8 cellular contexts compared by ENCODE assay signal in the genomic region with DNA sequence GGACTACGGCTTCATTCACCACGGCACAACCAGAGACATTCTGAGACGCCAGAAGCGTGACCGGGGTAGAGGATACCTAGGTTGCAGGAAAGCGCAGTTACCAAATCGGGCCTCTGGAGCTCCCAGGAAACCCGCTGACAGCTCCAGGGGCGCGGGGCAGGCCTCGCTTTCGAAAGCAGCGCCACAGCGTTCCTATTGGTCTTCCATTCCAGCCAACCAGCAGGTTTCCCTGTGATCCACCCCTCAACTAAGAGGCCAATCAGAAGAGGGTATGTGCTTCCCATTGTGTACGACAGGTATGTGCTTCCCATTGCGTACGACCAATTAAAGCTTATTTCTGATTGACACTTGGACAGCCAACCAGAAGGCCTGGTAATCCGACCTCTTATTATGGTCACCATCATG. TPM values are rescaled to one million over a fixed set of nuclear protein-coding genes. Genes with fewer than 3 reads are reported as not detected.
DNase-seq lines count a peak whose midpoint lies in the region; ATAC-seq and TF ChIP-seq lines count a peak whose summit lies in the region.

No MANE protein-coding gene starts in this region.

- H2BK12ac ChIP-seq in mesenchymal stem cell (ENCODE audit: low read length in 2 of 2): no peak overlapping the region

- peaks cover 0 to 4% (median 0%) of the 10 kb centered on the region in 5 experiments for H3K9me3 Mint-ChIP-seq in brain

- H2BK5ac ChIP-seq in mesenchymal stem cell (ENCODE audit: low read depth, low read length, poor library complexity, severe bottlenecking): no peak overlapping the region

- H3K27me3 ChIP-seq in mesenchymal stem cell (ENCODE audit: control insufficient read depth in 1 of 2, insufficient read depth in 1 of 2, low read length in 2 of 2): peaks cover 0 to 4% of the 10 kb centered on the region in 2 experiments
- no peaks in the 10 kb centered on the region for H3K27me3 ChIP-seq in SJCRH30

- H3K27ac ChIP-seq in mesenchymal stem cell (ENCODE audit: low read length, poor library complexity, severe bottlenecking) (no peak overlapping the region), SJCRH30 (no peak overlapping the region)

- ATAC-seq in GM18519 (IDR thresholded peaks at IDR 0.05; ENCODE audit: low FRiP score, unreplicated experiment) (peak; percentile 95), HG02884 (IDR thresholded peaks at IDR 0.05; ENCODE audit: unreplicated experiment) (peak; percentile 90), GM21526 (IDR thresholded peaks at IDR 0.05; ENCODE audit: low FRiP score, unreplicated experiment) (no peak), HG03457 (IDR thresholded peaks at IDR 0.05; ENCODE audit: unreplicated experiment) (no peak)

- TF ChIP-seq CTCF in brain (conservative IDR thresholded peaks at IDR 0.05): no peak

- peaks cover 2% of the 10 kb centered on the region for H3K79me1 ChIP-seq in mesenchymal stem cell (replicated peaks; ENCODE audit: low read length, poor library complexity, severe bottlenecking)

- no peak overlapping the region for H2AFZ ChIP-seq in mesenchymal stem cell (ENCODE audit: low read depth, low read length)

- H2AK5ac ChIP-seq in mesenchymal stem cell (ENCODE audit: low read length, severe bottlenecking): no peak overlapping the region

- H3K18ac ChIP-seq in mesenchymal stem cell (ENCODE audit: low read depth in 1 of 2, low read length in 2 of 2): no peak overlapping the region

- peak overlapping the region; percentile 29 for H3K4me2 ChIP-seq in mesenchymal stem cell (ENCODE audit: low read length, poor library complexity, severe bottlenecking)

- WGBS in mesenchymal stem cell: 64% methylated on average over 17 of the region's 18 CpGs

- DNase-seq in mesenchymal stem cell (no peak), NCI-H2227 (lab: John Stamatoyannopoulos, UW; ENCODE audit: unreplicated experiment) (no peak), SJCRH30 (no peak)

- no peak overlapping the region for H4K8ac ChIP-seq in mesenchymal stem cell (ENCODE audit: low read length)

- no peak overlapping the region for H3K4ac ChIP-seq in mesenchymal stem cell (ENCODE audit: low read depth in 1 of 2, low read length in 2 of 2)

- H3K14ac ChIP-seq in mesenchymal stem cell (ENCODE audit: low read length in 2 of 2): no peak overlapping the region

- no peak overlapping the region for H2BK15ac ChIP-seq in mesenchymal stem cell (ENCODE audit: low read depth, poor library complexity, severe bottlenecking)

- no peak overlapping the region for H3K27ac Mint-ChIP-seq in brain

- H3K4me3 ChIP-seq in mesenchymal stem cell (ENCODE audit: insufficient read depth in 1 of 2, low read depth in 1 of 2, low read length in 2 of 2): no peak overlapping the region
- no peak overlapping the region for H3K4me3 ChIP-seq in SJCRH30

- H3K9me3 ChIP-seq in mesenchymal stem cell (ENCODE audit: control insufficient read depth, low read length): no peaks in the 10 kb centered on the region
- H3K9me3 ChIP-seq in SJCRH30 (replicated peaks): no peaks in the 10 kb centered on the region

- no peaks in the 10 kb centered on the region for H3K4me1 Mint-ChIP-seq in brain

- no peak overlapping the region for H2BK120ac ChIP-seq in mesenchymal stem cell (ENCODE audit: low read depth, low read length)

- H3K23ac ChIP-seq in mesenchymal stem cell (ENCODE audit: low read length in 2 of 2): no peak overlapping the region

- H3K4me1 ChIP-seq in mesenchymal stem cell (ENCODE audit: control insufficient read depth, insufficient read depth, low read depth, low read length) (peaks cover 2% of the 10 kb centered on the region), SJCRH30 (peaks cover 4% of the 10 kb centered on the region; the same call in 1 of the 2 replicates)

- no peak overlapping the region for H4K91ac ChIP-seq in mesenchymal stem cell (ENCODE audit: low read length)

- no peaks in the 10 kb centered on the region for H3K27me3 Mint-ChIP-seq in brain

- H3K4me3 Mint-ChIP-seq in brain: peak overlapping the region in 3 of 5 experiments; percentile 30 to 66 (median 46)

- no peak overlapping the region for H3K9ac ChIP-seq in mesenchymal stem cell (ENCODE audit: low read length)

- peaks cover 6 to 11% of the 10 kb centered on the region in 2 experiments for H3K36me3 ChIP-seq in mesenchymal stem cell (ENCODE audit: control insufficient read depth in 1 of 2, insufficient read depth in 2 of 2, low read depth in 1 of 2, low read length in 2 of 2)
- peaks cover 2% of the 10 kb centered on the region for H3K36me3 ChIP-seq in SJCRH30

- peaks cover 4% of the 10 kb centered on the region for H3K36me3 Mint-ChIP-seq in brain

RNA-seq across cellular contexts. Expression of a gene that starts 14.9 kb away (rescaled TPM):
- polyA plus RNA-seq in brain (ENCODE audit: insufficient read depth, low read depth, low replicate concordance): 74.8 TPM
- 108 TPM for polyA plus RNA-seq in mesenchymal stem cell (2013, experiment 1 of 2)
- 108 TPM for polyA plus RNA-seq in mesenchymal stem cell (2013, experiment 2 of 2)
- 103 and 105 TPM in 2 replicates for total RNA-seq in SJCRH30 (2014; rRNA removed; shearing (Covaris generic))

RNA-seq across cellular contexts. Expression of a gene that starts 42.4 kb away (rescaled TPM):
- polyA plus RNA-seq in brain (ENCODE audit: insufficient read depth, low read depth, low replicate concordance): 41.8 TPM
- polyA plus RNA-seq in mesenchymal stem cell (2013, experiment 1 of 2): 5.2 TPM
- 4.3 TPM for polyA plus RNA-seq in mesenchymal stem cell (2013, experiment 2 of 2)
- total RNA-seq in SJCRH30 (2014; rRNA removed; shearing (Covaris generic)): 10.9 and 11.0 TPM in 2 replicates

RNA-seq across cellular contexts. Expression of a gene that starts 53.3 kb away (rescaled TPM):
- not detected for polyA plus RNA-seq in brain (ENCODE audit: insufficient read depth, low read depth, low replicate concordance)
- polyA plus RNA-seq in mesenchymal stem cell (2013, experiment 1 of 2): not detected
- polyA plus RNA-seq in mesenchymal stem cell (2013, experiment 2 of 2): not detected
- total RNA-seq in SJCRH30 (2014; rRNA removed; shearing (Covaris generic)): 0.25 and 0.28 TPM in 2 replicates

RNA-seq across cellular contexts. Expression of a gene that starts 58.2 kb away (rescaled TPM):
- 1.6 TPM for polyA plus RNA-seq in brain (ENCODE audit: insufficient read depth, low read depth, low replicate concordance)
- not detected for polyA plus RNA-seq in mesenchymal stem cell (2013, experiment 1 of 2)
- not detected for polyA plus RNA-seq in mesenchymal stem cell (2013, experiment 2 of 2)
- 0.10 TPM in 1 of 2 replicates, not detected in the other for total RNA-seq in SJCRH30 (2014; rRNA removed; shearing (Covaris generic))

Comparison
In these comparisons a context has a peak if more than half of its experiments do, and no peak if none do; other contexts are left out.
1. ATAC-seq: peak in GM18519 (single experiment) and HG02884 (single experiment); none in GM21526 (single experiment) and HG03457 (single experiment).